In genomic region chr12:20495997-20496396, GRCh38 we compare ENCODE assay signal across 31 cellular contexts.
"Had no signal": no experiment of that assay in that cellular context is flagged by ENCODE, and none has a peak within 500 bp of the region (broad histone marks: within the 10 kb centered on the region; RNA-seq: fewer than 3 reads in every experiment).

No MANE protein-coding gene starts in this region.

- H3K9me3 ChIP-seq: breast epithelium, colonic mucosa had no signal

- H3K4me3 Mint-ChIP-seq: activated CD4-positive, alpha-beta memory T cell treated with anti-CD3 and anti-CD28 coated beads for 36 hours; activated CD4-positive, alpha-beta T cell treated with anti-CD3 and anti-CD28 coated beads for 36 hours; activated CD4-positive, alpha-beta T cell treated with anti-CD3 and anti-CD28 coated beads, Interleukin-2, amount 10 ng/mL, durations not matched to agents 24 days and 14 days; activated CD8-positive, alpha-beta memory T cell treated with anti-CD3 and anti-CD28 coated beads, Interleukin-2, amount 10 ng/mL, durations not matched to agents 7 days and 5 days; activated CD8-positive, alpha-beta T cell treated with anti-CD3 and anti-CD28 coated beads, Interleukin-2, amount 10 ng/mL, durations not matched to agents 7 days and 5 days; activated naive CD8-positive, alpha-beta T cell; activated T-helper 1 cell treated with anti-CD3 and anti-CD28 coated beads, Interleukin-12 subunit alpha, Interleukin-12 subunit beta, Interleukin-2, Interleukin-4 antibody, amounts not matched to agents 30 ng/mL and 10 ng/mL and 1 ng/mL, durations not matched to agents 14 hours and 24 hours and 36 hours; brain; dendritic cell treated with granulocyte-macrophage colony-stimulating factor and Interleukin-4, amounts not matched to agents 40 ng/mL and 50 ng/mL, for 4 days; endodermal cell had no signal

- H3K36me3 ChIP-seq: breast epithelium, cardiac muscle cell, colonic mucosa had no signal

- H3K27me3 Mint-ChIP-seq: activated CD4-positive, alpha-beta memory T cell treated with anti-CD3 and anti-CD28 coated beads for 36 hours; activated CD4-positive, alpha-beta T cell treated with anti-CD3 and anti-CD28 coated beads for 36 hours; activated CD4-positive, alpha-beta T cell treated with anti-CD3 and anti-CD28 coated beads, Interleukin-2, amount 10 ng/mL, durations not matched to agents 24 days and 14 days; activated CD8-positive, alpha-beta memory T cell treated with anti-CD3 and anti-CD28 coated beads, Interleukin-2, amount 10 ng/mL, durations not matched to agents 7 days and 5 days; brain; dendritic cell treated with granulocyte-macrophage colony-stimulating factor and Interleukin-4, amounts not matched to agents 40 ng/mL and 50 ng/mL, for 4 days had no signal

- ATAC-seq: activated CD4-positive, alpha-beta T cell treated with anti-CD3 and anti-CD28 coated beads for 36 hours; activated CD8-positive, alpha-beta memory T cell treated with anti-CD3 and anti-CD28 coated beads, Interleukin-2, amount 10 ng/mL, durations not matched to agents 7 days and 5 days; activated CD8-positive, alpha-beta T cell treated with anti-CD3 and anti-CD28 coated beads, Interleukin-2, amount 10 ng/mL, durations not matched to agents 7 days and 5 days; esophagus mucosa had no signal

- H3K27me3 ChIP-seq: breast epithelium, cardiac muscle cell, colonic mucosa, dorsolateral prefrontal cortex had no signal

- H3K27ac Mint-ChIP-seq: activated CD4-positive, alpha-beta memory T cell treated with anti-CD3 and anti-CD28 coated beads for 36 hours; activated CD4-positive, alpha-beta T cell treated with anti-CD3 and anti-CD28 coated beads for 36 hours; activated CD4-positive, alpha-beta T cell treated with anti-CD3 and anti-CD28 coated beads, Interleukin-2, amount 10 ng/mL, durations not matched to agents 24 days and 14 days; activated CD8-positive, alpha-beta memory T cell treated with anti-CD3 and anti-CD28 coated beads, Interleukin-2, amount 10 ng/mL, durations not matched to agents 7 days and 5 days; activated CD8-positive, alpha-beta T cell treated with anti-CD3 and anti-CD28 coated beads, Interleukin-2, amount 10 ng/mL, durations not matched to agents 7 days and 5 days; activated naive CD8-positive, alpha-beta T cell; activated T-helper 1 cell treated with anti-CD3 and anti-CD28 coated beads, Interleukin-12 subunit alpha, Interleukin-12 subunit beta, Interleukin-2, Interleukin-4 antibody, amounts not matched to agents 30 ng/mL and 10 ng/mL and 1 ng/mL, durations not matched to agents 14 hours and 24 hours and 36 hours; brain; dendritic cell treated with granulocyte-macrophage colony-stimulating factor and Interleukin-4, amounts not matched to agents 40 ng/mL and 50 ng/mL, for 4 days; endodermal cell had no signal

- H3K9me3 Mint-ChIP-seq: activated CD4-positive, alpha-beta T cell treated with anti-CD3 and anti-CD28 coated beads, Interleukin-2, amount 10 ng/mL, durations not matched to agents 24 days and 14 days; activated T-helper 1 cell treated with anti-CD3 and anti-CD28 coated beads, Interleukin-12 subunit alpha, Interleukin-12 subunit beta, Interleukin-2, Interleukin-4 antibody, amounts not matched to agents 30 ng/mL and 10 ng/mL and 1 ng/mL, durations not matched to agents 14 hours and 24 hours and 36 hours; dendritic cell treated with granulocyte-macrophage colony-stimulating factor and Interleukin-4, amounts not matched to agents 40 ng/mL and 50 ng/mL, for 4 days; endodermal cell had no signal

- H3K36me3 Mint-ChIP-seq: activated CD4-positive, alpha-beta memory T cell treated with anti-CD3 and anti-CD28 coated beads for 36 hours; activated CD8-positive, alpha-beta memory T cell treated with anti-CD3 and anti-CD28 coated beads, Interleukin-2, amount 10 ng/mL, durations not matched to agents 7 days and 5 days; activated naive CD8-positive, alpha-beta T cell; brain had no signal

- DNase-seq: activated CD4-positive, alpha-beta memory T cell treated with anti-CD3 and anti-CD28 coated beads for 36 hours; activated CD4-positive, alpha-beta T cell treated with anti-CD3 and anti-CD28 coated beads for 36 hours; activated CD4-positive, alpha-beta T cell treated with anti-CD3 and anti-CD28 coated beads, Interleukin-2, amount 10 ng/mL, durations not matched to agents 24 days and 14 days; activated CD4-positive, CD25-positive, alpha-beta regulatory T cell; activated CD4-positive, CD25-positive, alpha-beta regulatory T cell treated with anti-CD3 and anti-CD28 coated beads, Interleukin-2, amount 50 U/mL, for 72 hours; activated CD8-positive, alpha-beta memory T cell treated with anti-CD3 and anti-CD28 coated beads, Interleukin-2, amount 10 ng/mL, durations not matched to agents 7 days and 5 days; activated CD8-positive, alpha-beta memory T cell treated with anti-CD3 and anti-CD28 coated beads, Interleukin-2, amount 50 U/mL, for 4 hours; activated CD8-positive, alpha-beta T cell treated with anti-CD3 and anti-CD28 coated beads, Interleukin-2, amount 10 ng/mL, durations not matched to agents 7 days and 5 days; activated gamma-delta T cell; activated naive CD4-positive, alpha-beta T cell; activated naive CD4-positive, alpha-beta T cell treated with anti-CD3 and anti-CD28 coated beads, Interleukin-2, amount 50 U/mL, for 16 hours; activated T-cell treated with anti-CD3 and anti-CD28 coated beads, Interleukin-2, amount 50 U/mL, for 1 hour; activated T-cell treated with anti-CD3 and anti-CD28 coated beads, Interleukin-2, amount 50 U/mL, for 48 hours; amniotic stem cell; anterior cingulate cortex; central memory CD4-positive, alpha-beta T cell; cerebellar nuclear complex; colonic mucosa; dorsolateral prefrontal cortex; effector memory CD4-positive, alpha-beta T cell; endodermal cell; foreskin fibroblast; head of caudate nucleus; T-helper 2 cell had no signal

- H3K27ac ChIP-seq: breast epithelium, cardiac muscle cell, colonic mucosa, dorsolateral prefrontal cortex had no signal

- H3K4me3 ChIP-seq: breast epithelium, cardiac muscle cell, colonic mucosa, dorsolateral prefrontal cortex had no signal

- H3K4me1 ChIP-seq: breast epithelium, colonic mucosa had no signal
